7 cellular contexts compared by ENCODE assay signal in the genomic region with DNA sequence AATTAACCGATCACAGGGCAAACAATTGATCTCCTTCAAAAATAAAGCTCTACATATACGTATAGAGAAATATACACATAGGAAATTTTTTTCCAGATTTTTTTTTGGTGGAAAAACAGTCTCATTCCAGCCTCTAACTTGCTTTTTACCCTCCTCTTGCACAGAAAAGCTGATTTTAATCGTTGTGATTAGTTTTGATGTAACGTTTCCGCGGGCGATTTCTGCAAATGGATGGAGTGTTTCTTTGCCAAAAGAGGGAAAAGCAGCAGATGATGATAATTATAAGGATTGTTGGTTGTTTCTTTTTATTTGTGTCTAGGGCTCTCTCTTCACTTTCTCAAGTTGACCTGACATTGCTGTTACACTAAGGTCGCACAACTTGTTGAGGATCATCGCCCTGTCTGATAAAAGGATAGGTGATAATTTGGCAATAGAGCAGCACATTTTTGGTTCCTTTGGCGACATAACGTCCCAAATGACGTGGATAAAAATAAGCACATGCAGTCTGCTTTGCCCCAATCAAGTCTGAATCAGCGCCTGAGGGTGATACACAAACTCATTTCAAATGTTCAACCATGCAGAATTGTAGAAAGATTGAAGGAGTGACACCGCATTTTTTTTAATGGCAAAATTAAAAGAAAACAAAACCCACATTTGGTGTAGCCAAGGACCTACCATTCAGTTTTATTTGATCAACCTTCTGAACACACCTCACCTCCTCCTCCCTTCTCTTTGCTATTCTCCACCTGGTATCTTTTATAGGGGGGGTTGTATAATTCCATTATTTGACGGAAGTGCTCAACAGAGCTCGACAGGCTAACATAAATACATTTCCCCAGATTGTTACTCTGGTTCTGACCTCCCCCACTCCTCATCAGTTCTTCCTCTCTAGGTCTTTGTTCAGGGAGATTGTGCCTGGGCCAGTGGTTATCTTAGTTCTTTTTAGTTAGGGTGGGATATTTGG.
DNase-seq lines count a peak whose midpoint lies in the region; ATAC-seq and TF ChIP-seq lines count a peak whose summit lies in the region.

No MANE protein-coding gene starts in this region.

- H3F3A ChIP-seq in SK-N-SH (replicated peaks; ENCODE audit: insufficient read depth) = peaks cover 14% of the 10 kb centered on the region

- TF ChIP-seq RAD21 in SK-N-SH (IDR thresholded peaks at IDR 0.05; ENCODE audit: low read length) = no peak; the same call in none of the 2 replicates

- peak overlapping the region; percentile 95 for H2AFZ ChIP-seq in SK-N-SH (ENCODE audit: low read depth)
- H2AFZ ChIP-seq in OCI-LY7 (ENCODE audit: low read length) = no peak overlapping the region

- TF ChIP-seq EP300 in SK-N-SH (IDR thresholded peaks at IDR 0.05; ENCODE audit: borderline replicate concordance in 1 of 2, low read depth in 1 of 2, low read length in 1 of 2) (peak in 1 of 2 experiments; percentile 74; a peak in 2 of 4 replicates), gastroesophageal sphincter (IDR thresholded peaks at IDR 0.05) (no peak)

- H3K4me3 ChIP-seq in H7 (ENCODE audit: insufficient read depth, low read depth, low read length) = peak overlapping the region; percentile 61
- H3K4me3 ChIP-seq in SK-N-SH (ENCODE audit: low read depth in 2 of 2, low read length in 1 of 2) = peak overlapping the region; percentile 75 to 93
- H3K4me3 ChIP-seq in gastroesophageal sphincter = peak overlapping the region; percentile 61 to 89
- H3K4me3 ChIP-seq in skeletal muscle tissue (ENCODE audit: low read length in 3 of 3) = peak overlapping the region; percentile 73 to 83 (median 76)
- no peak overlapping the region for H3K4me3 ChIP-seq in OCI-LY7 (ENCODE audit: low read depth, low read length, poor library complexity, severe bottlenecking)

- BruUV-seq in OCI-LY7 (replicated peaks; lab: Mats Ljungman, UMichigan) = no TSS peak

- intact Hi-C loops in OCI-LY7 (cut with micrococcal nuclease; ENCODE audit: unreplicated experiment) = loop anchor here (10.0 kb wide), 1 partner anchor 347 kb away; no protein-coding TSS in a partner anchor

- CTCF ChIA-PET in SK-N-SH (lab: Yijun Ruan, JAX) = interaction anchor here (0.6 to 2.3 kb wide), 15 partner anchors 25 to 350 kb away, joined by 3 to 13 read pairs (median 4); a partner anchor contains a TSS
- CTCF ChIA-PET in OCI-LY7 (lab: Charles Lee; ENCODE audit: unreplicated experiment) = no interaction called here

- H3K27me3 ChIP-seq in H7 (ENCODE audit: control insufficient read depth, insufficient read depth, low read length) (peaks cover 25% of the 10 kb centered on the region), SK-N-SH (ENCODE audit: insufficient read depth) (peaks cover 11% of the 10 kb centered on the region; the same call in 1 of the 2 replicates), gastroesophageal sphincter (no peaks in the 10 kb centered on the region), skeletal muscle tissue (ENCODE audit: control insufficient read depth in 3 of 3, insufficient read depth in 3 of 3, low read length in 3 of 3) (peaks cover 9 to 43% (median 36%) of the 10 kb centered on the region in 3 donors)

- H3K9me2 ChIP-seq in SK-N-SH = no peaks in the 10 kb centered on the region
- H3K9me2 ChIP-seq in OCI-LY7 (ENCODE audit: insufficient read depth, low read length) = no peaks in the 10 kb centered on the region

- 1% methylated on average over 16 of the region's 16 CpGs for WGBS in SK-N-SH (ENCODE audit: low lambda C conversion rate)
- WGBS in gastroesophageal sphincter (ENCODE audit: low coverage in 1 of 2), 2 donors = 6 to 12% methylated on average over 16 of the region's 16 CpGs

- H4K20me1 ChIP-seq in SK-N-SH (ENCODE audit: insufficient read depth) (no peaks in the 10 kb centered on the region), OCI-LY7 (ENCODE audit: insufficient read depth, low read length) (no peaks in the 10 kb centered on the region)

- H3K36me3 ChIP-seq in H7 (replicated peaks; ENCODE audit: control insufficient read depth, insufficient read depth, low read length) (no peaks in the 10 kb centered on the region), SK-N-SH (replicated peaks in 1 of 2; ENCODE audit: control insufficient read depth in 1 of 2, insufficient read depth in 2 of 2, low read length in 1 of 2) (no peaks in the 10 kb centered on the region), gastroesophageal sphincter (no peaks in the 10 kb centered on the region), skeletal muscle tissue (ENCODE audit: control insufficient read depth in 3 of 3, insufficient read depth in 3 of 3, low read length in 3 of 3) (no peaks in the 10 kb centered on the region), OCI-LY7 (ENCODE audit: insufficient read depth, low read length) (no peaks in the 10 kb centered on the region)

- DNase-seq in H7 (no peak), SK-N-SH (peak; percentile 51), COLO829 (ENCODE audit: low spot score) (no peak), OCI-LY7 (ENCODE audit: low spot score) (no peak)

- TF ChIP-seq POLR2A in gastroesophageal sphincter (IDR thresholded peaks at IDR 0.05) = no peak

- POLR2A ChIA-PET in SK-N-SH (lab: Yijun Ruan, JAX) = interaction anchor here (0.6 to 1.5 kb wide), 8 partner anchors 25 to 274 kb away, joined by 3 to 8 read pairs (median 5); a partner anchor contains a TSS
- POLR2A ChIA-PET in OCI-LY7 (lab: Charles Lee) = no interaction called here

- H3K4me2 ChIP-seq in SK-N-SH (peak overlapping the region; percentile 95), OCI-LY7 (ENCODE audit: low read length) (no peak overlapping the region)

- H3K79me2 ChIP-seq in SK-N-SH (ENCODE audit: insufficient read depth) = no peaks in the 10 kb centered on the region
- H3K79me2 ChIP-seq in OCI-LY7 (ENCODE audit: insufficient read depth, low read depth, low read length) = no peaks in the 10 kb centered on the region

- H3K27ac ChIP-seq in SK-N-SH (ENCODE audit: low read depth in 2 of 2, low read length in 1 of 2) = peak overlapping the region in 1 of 2 experiments; percentile 97; a peak in 2 of 4 replicates
- peak overlapping the region in 3 of 4 donors; percentile 84 to 96 (median 93) for H3K27ac ChIP-seq in gastroesophageal sphincter
- H3K27ac ChIP-seq in skeletal muscle tissue (ENCODE audit: low read depth, low read length) = no peak overlapping the region
- H3K27ac ChIP-seq in OCI-LY7 (ENCODE audit: low read depth, low read length, poor library complexity, severe bottlenecking) = no peak overlapping the region

- H3K9me3 ChIP-seq in SK-N-SH = no peaks in the 10 kb centered on the region
- no peaks in the 10 kb centered on the region for H3K9me3 ChIP-seq in gastroesophageal sphincter
- no peaks in the 10 kb centered on the region for H3K9me3 ChIP-seq in skeletal muscle tissue (ENCODE audit: control insufficient read depth in 3 of 3, low read length in 3 of 3)
- no peaks in the 10 kb centered on the region for H3K9me3 ChIP-seq in OCI-LY7 (ENCODE audit: low read length)

- ATAC-seq in gastroesophageal sphincter (no peak), GM21515 (IDR thresholded peaks at IDR 0.05; ENCODE audit: unreplicated experiment) (no peak)

- TF ChIP-seq CTCF in SK-N-SH (IDR thresholded peaks at IDR 0.05) (no peak), gastroesophageal sphincter (IDR thresholded peaks at IDR 0.05) (no peak), OCI-LY7 (conservative IDR thresholded peaks at IDR 0.05; ENCODE audit: low read length) (no peak)

- H3K4me1 ChIP-seq in SK-N-SH (ENCODE audit: control insufficient read depth in 1 of 2, insufficient read depth in 2 of 2, low read depth in 1 of 2, low read length in 1 of 2) (peaks cover 0 to 14% of the 10 kb centered on the region in 2 experiments; a peak in 2 of 4 replicates), gastroesophageal sphincter (peaks cover 0 to 37% (median 0%) of the 10 kb centered on the region in 3 donors), skeletal muscle tissue (ENCODE audit: control insufficient read depth in 3 of 3, insufficient read depth in 3 of 3, low read length in 3 of 3) (peaks cover 7 to 16% (median 13%) of the 10 kb centered on the region in 3 donors), OCI-LY7 (ENCODE audit: insufficient read depth, low read length, poor library complexity, severe bottlenecking) (no peaks in the 10 kb centered on the region)

- H3K9ac ChIP-seq in SK-N-SH (peak overlapping the region; percentile 41; the same call in 1 of the 2 replicates), skeletal muscle tissue (ENCODE audit: low read depth in 1 of 3, low read length in 3 of 3) (peak overlapping the region in 1 of 3 donors; percentile 68)

TF ChIP-seq in SK-N-SH, 30 proteins besides CTCF, POLR2A, EP300 and RAD21 (continues in another document):
- TF ChIP-seq YY1 (IDR thresholded peaks at IDR 0.05; ENCODE audit: low read depth) = no peak
- no peak for TF ChIP-seq FOSL2 (IDR thresholded peaks at IDR 0.05; ENCODE audit: borderline replicate concordance, low read depth)
- TF ChIP-seq, protein P1, sequence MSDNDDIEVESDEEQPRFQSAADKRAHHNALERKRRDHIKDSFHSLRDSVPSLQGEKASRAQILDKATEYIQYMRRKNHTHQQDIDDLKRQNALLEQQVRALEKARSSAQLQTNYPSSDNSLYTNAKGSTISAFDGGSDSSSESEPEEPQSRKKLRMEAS (IDR thresholded peaks at IDR 0.05; ENCODE audit: low read depth) = no peak
- TF ChIP-seq ELF1 (IDR thresholded peaks at IDR 0.05) = no peak
- TF ChIP-seq, protein P2, sequence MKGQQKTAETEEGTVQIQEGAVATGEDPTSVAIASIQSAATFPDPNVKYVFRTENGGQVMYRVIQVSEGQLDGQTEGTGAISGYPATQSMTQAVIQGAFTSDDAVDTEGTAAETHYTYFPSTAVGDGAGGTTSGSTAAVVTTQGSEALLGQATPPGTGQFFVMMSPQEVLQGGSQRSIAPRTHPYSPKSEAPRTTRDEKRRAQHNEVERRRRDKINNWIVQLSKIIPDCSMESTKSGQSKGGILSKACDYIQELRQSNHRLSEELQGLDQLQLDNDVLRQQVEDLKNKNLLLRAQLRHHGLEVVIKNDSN (IDR thresholded peaks at IDR 0.05; ENCODE audit: borderline replicate concordance, low read depth) = no peak
- TF ChIP-seq, protein P3, sequence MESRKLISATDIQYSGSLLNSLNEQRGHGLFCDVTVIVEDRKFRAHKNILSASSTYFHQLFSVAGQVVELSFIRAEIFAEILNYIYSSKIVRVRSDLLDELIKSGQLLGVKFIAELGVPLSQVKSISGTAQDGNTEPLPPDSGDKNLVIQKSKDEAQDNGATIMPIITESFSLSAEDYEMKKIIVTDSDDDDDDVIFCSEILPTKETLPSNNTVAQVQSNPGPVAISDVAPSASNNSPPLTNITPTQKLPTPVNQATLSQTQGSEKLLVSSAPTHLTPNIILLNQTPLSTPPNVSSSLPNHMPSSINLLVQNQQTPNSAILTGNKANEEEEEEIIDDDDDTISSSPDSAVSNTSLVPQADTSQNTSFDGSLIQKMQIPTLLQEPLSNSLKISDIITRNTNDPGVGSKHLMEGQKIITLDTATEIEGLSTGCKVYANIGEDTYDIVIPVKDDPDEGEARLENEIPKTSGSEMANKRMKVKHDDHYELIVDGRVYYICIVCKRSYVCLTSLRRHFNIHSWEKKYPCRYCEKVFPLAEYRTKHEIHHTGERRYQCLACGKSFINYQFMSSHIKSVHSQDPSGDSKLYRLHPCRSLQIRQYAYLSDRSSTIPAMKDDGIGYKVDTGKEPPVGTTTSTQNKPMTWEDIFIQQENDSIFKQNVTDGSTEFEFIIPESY (IDR thresholded peaks at IDR 0.05; ENCODE audit: borderline replicate concordance, low read depth) = no peak
- TF ChIP-seq SMC3 (IDR thresholded peaks at IDR 0.05; ENCODE audit: low read depth, low read length) = no peak

Comparison
In these comparisons a context has a peak if more than half of its experiments do, and no peak if none do; other contexts are left out.
1. H3K27ac ChIP-seq: peak in gastroesophageal sphincter (3 of 4); none in skeletal muscle tissue (single experiment) and OCI-LY7 (single experiment).